ENCODE assay signal across 19 cellular contexts in the genomic region with DNA sequence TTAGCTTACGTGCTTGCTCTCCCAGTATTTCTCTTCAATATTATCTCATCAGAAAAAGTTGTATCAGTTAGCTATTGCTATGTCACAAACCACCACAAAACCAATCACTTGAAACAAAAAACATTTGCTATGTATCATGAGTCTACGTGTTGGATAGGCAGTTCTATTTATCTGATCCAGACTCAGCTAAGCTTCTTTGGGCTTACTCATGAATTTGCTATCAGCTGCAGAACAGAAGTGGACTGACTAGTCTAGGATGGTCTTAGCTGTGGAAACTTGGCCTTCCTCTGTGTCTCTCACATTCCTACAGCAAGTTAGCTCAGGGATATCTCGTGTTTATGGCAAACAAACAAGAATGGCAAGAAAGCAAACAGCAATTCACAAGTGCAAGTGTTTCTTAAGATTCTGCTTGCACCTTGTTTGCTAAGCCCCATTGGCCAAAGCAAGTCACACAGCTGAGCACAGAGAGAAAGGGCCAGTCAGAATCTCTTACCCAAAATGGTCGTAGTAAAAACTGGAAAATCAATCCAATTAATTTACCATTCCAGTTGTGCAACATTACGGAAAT.
"Had no signal": no experiment of that assay in that cellular context is flagged by ENCODE, and none has a peak within 500 bp of the region (broad histone marks: within the 10 kb centered on the region; RNA-seq: fewer than 3 reads in every experiment).

No MANE protein-coding gene starts in this region.

- ATAC-seq: activated CD4-positive, alpha-beta T cell treated with anti-CD3 and anti-CD28 coated beads for 36 hours; activated CD8-positive, alpha-beta memory T cell treated with anti-CD3 and anti-CD28 coated beads, Interleukin-2, amount 10 ng/mL, durations not matched to agents 7 days and 5 days; activated naive CD8-positive, alpha-beta T cell treated with anti-CD3 and anti-CD28 coated beads, Interleukin-2, amount 50 U/mL, for 24 hours; gastrocnemius medialis; heart left ventricle; left ventricle myocardium superior; right cardiac atrium; stimulated activated naive CD8-positive, alpha-beta T cell treated with anti-CD3 and anti-CD28 coated beads, Interleukin-15, amount 100 ng/mL, for 72 hours had no signal

- H3K9me3 ChIP-seq: ascending aorta, gastrocnemius medialis, prostate gland, testis had no signal

- H3K4me3 ChIP-seq: ascending aorta, cardiac muscle cell, gastrocnemius medialis, heart left ventricle, prostate gland, SK-N-MC, testis had no signal

- H3K4me1 ChIP-seq: ascending aorta, gastrocnemius medialis, heart left ventricle, prostate gland, testis had no signal

- H3K27ac ChIP-seq: ascending aorta, cardiac muscle cell, gastrocnemius medialis, heart left ventricle, prostate gland, SK-N-MC, testis, WERI-Rb-1 had no signal

- H3K36me3 ChIP-seq: ascending aorta, cardiac muscle cell, gastrocnemius medialis, heart left ventricle, prostate gland, WERI-Rb-1 had no signal

- H3K27me3 ChIP-seq: ascending aorta, cardiac muscle cell, gastrocnemius medialis, testis had no signal

- DNase-seq: activated CD4-positive, alpha-beta memory T cell treated with anti-CD3 and anti-CD28 coated beads for 36 hours; activated CD4-positive, alpha-beta T cell treated with anti-CD3 and anti-CD28 coated beads for 36 hours; activated CD8-positive, alpha-beta memory T cell treated with anti-CD3 and anti-CD28 coated beads, Interleukin-2, amount 10 ng/mL, durations not matched to agents 7 days and 5 days; activated naive CD4-positive, alpha-beta T cell treated with anti-CD3 and anti-CD28 coated beads for 36 hours; activated naive CD8-positive, alpha-beta T cell treated with anti-CD3 and anti-CD28 coated beads, Interleukin-2, amount 50 U/mL, for 24 hours; activated T-cell treated with anti-CD3 and anti-CD28 coated beads, Interleukin-2, amount 50 U/mL, for 1 hour; gastrocnemius medialis; heart left ventricle; left ventricle myocardium superior; right cardiac atrium; small intestine; stimulated activated naive CD8-positive, alpha-beta T cell treated with anti-CD3 and anti-CD28 coated beads, Interleukin-15, amount 100 ng/mL, for 72 hours; T-helper 9 cell; testis; WERI-Rb-1 had no signal
